In genomic region chr4:153159016-153159415, GRCh38 we compare ENCODE assay signal across 2 cellular contexts.
TF ChIP-seq lines count a peak whose summit lies in the region.

No MANE protein-coding gene starts in this region.

TF ChIP-seq in SK-N-SH treated with all-trans-retinoic acid at 6 μM for 48 hours, 23 proteins besides CTCF, POLR2A, EP300 and RAD21 (continued from another document):
- TF ChIP-seq PATZ1 (CRISPR knock-in tag; IDR thresholded peaks at IDR 0.05; ENCODE audit: borderline replicate concordance), result no peak

TF ChIP-seq in GM23338, 12 proteins besides CTCF, POLR2A, EP300 and RAD21 (continued from another document):
- no peak for TF ChIP-seq REST (IDR thresholded peaks at IDR 0.05; ENCODE audit: unreplicated experiment)
- TF ChIP-seq ZNF462 (CRISPR knock-in tag; IDR thresholded peaks at IDR 0.05), result no peak
